Comparison of ENCODE assay signal across 1 cellular context in genomic region chr10:133421336-133422222, GRCh38.
TF ChIP-seq lines count a peak whose summit lies in the region.

No MANE protein-coding gene starts in this region.

TF ChIP-seq in IMR-90, 13 proteins besides CTCF, POLR2A, EP300 and RAD21:
- no peak for TF ChIP-seq MAZ (IDR thresholded peaks at IDR 0.05; ENCODE audit: borderline replicate concordance, low read depth, low read length)
